ENCODE assay signal across 25 cellular contexts in the genomic region with DNA sequence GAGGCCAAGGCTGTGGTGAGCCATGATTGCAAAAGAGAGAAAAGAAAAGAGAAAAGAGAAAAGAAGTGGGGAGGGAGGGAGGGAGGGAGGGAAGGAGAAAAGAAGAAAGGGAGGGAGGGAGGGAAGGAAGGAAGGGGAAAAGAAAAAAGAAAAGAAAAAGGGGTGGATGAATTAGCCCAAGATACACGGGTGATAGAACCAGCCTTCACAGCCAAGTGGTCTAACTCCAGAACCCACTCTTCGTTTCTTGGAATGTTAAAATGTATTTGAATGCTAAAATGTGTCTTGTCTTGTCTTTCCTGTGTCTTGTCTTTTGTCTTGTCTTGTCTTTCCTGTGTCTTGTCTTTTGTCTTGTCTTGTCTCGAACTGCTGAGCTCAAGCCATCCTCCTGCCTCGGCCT.
"Had no signal": no experiment of that assay in that cellular context is flagged by ENCODE, and none has a peak within 500 bp of the region (broad histone marks: within the 10 kb centered on the region; RNA-seq: fewer than 3 reads in every experiment).

No MANE protein-coding gene starts in this region.

- H3K27me3 ChIP-seq: MG63, SJSA1 had no signal

- FAIRE-seq: HTR-8/SVneo, RCC 7860 had no signal

- H3K36me3 ChIP-seq: SJSA1 had no signal

- DNase-seq: Karpas-422, KG1, MG63, NCI-H1092, NCI-H1105 treated with DMSO at 0.1 percent for 48 hours, NCI-H1417 treated with DMSO at 0.1 percent for 48 hours, NCI-H146, NCI-H1694 treated with DMSO at 0.1 percent for 48 hours, NCI-H1930, NCI-H2081, NCI-H2107, NCI-H226, NCI-H446, NCI-H510A, NCI-H524 treated with DMSO at 0.1 percent for 48 hours, NCI-H69, NCI-H774, Right ventricle myocardium superior, RPMI8226, SIG-M5 had no signal

- H3K9me3 ChIP-seq: MG63, SJSA1 had no signal

- H3K4me3 ChIP-seq: MG63, SJSA1, SK-N-MC had no signal

- H3K27ac ChIP-seq: HL-60, SJSA1, SK-N-MC had no signal

- H3K4me1 ChIP-seq: SJSA1 had no signal
